Comparison of ENCODE assay signal across 29 cellular contexts in genomic region chr20:52076164-52076563, GRCh38.
DNase-seq lines count a peak whose midpoint lies in the region; ATAC-seq, FAIRE-seq and TF ChIP-seq lines count a peak whose summit lies in the region.
"Had no signal": no experiment of that assay in that cellular context is flagged by ENCODE, and none has a peak within 500 bp of the region (broad histone marks: within the 10 kb centered on the region; RNA-seq: fewer than 3 reads in every experiment).

No MANE protein-coding gene starts in this region.

- no TSS peak for BruUV-seq in K562 (replicated peaks; lab: Mats Ljungman, UMichigan)

- TF ChIP-seq RAD21 in K562 (CRISPR knock-in tag; conservative IDR thresholded peaks at IDR 0.05 in 1 of 2, IDR thresholded peaks at IDR 0.05 in 1 of 2): no peak

- POLR2A ChIA-PET in K562 (lab: Yijun Ruan, JAX): no interaction called here

- H3K79me2 ChIP-seq in K562 (ENCODE audit: control insufficient read depth, insufficient read depth, low read length): no peaks in the 10 kb centered on the region
- H3K79me2 ChIP-seq: hepatocyte had no signal

- TF ChIP-seq CTCF in K562 (IDR thresholded peaks at IDR 0.05 in 2 of 3, conservative IDR thresholded peaks at IDR 0.05 in 1 of 3; ENCODE audit: insufficient read depth in 2 of 3, low read depth in 1 of 3, low read length in 3 of 3) (no peak), fibroblast of pulmonary artery (IDR thresholded peaks at IDR 0.05; ENCODE audit: low read length, missing control alignments) (no peak)

- no peak overlapping the region for H3K4me2 ChIP-seq in K562 (ENCODE audit: insufficient read depth, low read length)
- H3K4me2 ChIP-seq: BLaER1 treated with 17β-estradiol and CSF1 and Interleukin-3, amounts not matched to agents 10 nM and 100 nM; hepatocyte had no signal

- H3K9me1 ChIP-seq in K562 (ENCODE audit: control insufficient read depth, insufficient read depth, low read length): no peaks in the 10 kb centered on the region

- in situ Hi-C loops in K562 (cut with MboI): loop anchor here (25.0 kb wide), 1 partner anchor 1089 kb away; no protein-coding TSS in a partner anchor

- TF ChIP-seq POLR2A in K562 (conservative IDR thresholded peaks at IDR 0.05): no peak

- no peak for FAIRE-seq in K562 (lab: Jason Lieb, UNC)
- FAIRE-seq: colon had no signal

- no peaks in the 10 kb centered on the region; a peak in 2 of 5 replicates for H3K27me3 ChIP-seq in K562 (ENCODE audit: control insufficient read depth in 2 of 2, insufficient read depth in 2 of 2, low read length in 2 of 2)
- H3K27me3 ChIP-seq: BLaER1 treated with 17β-estradiol and CSF1 and Interleukin-3, amounts not matched to agents 10 nM and 100 nM; breast epithelium; gastrocnemius medialis; hepatocyte had no signal

- H3K9ac ChIP-seq in K562 (ENCODE audit: insufficient read depth in 1 of 2, low read depth in 2 of 2, low read length in 2 of 2): no peak overlapping the region
- H3K9ac ChIP-seq: BLaER1 treated with 17β-estradiol and CSF1 and Interleukin-3, amounts not matched to agents 10 nM and 100 nM had no signal

- H3K36me3 ChIP-seq in K562 (ENCODE audit: control insufficient read depth, insufficient read depth, low read length): no peaks in the 10 kb centered on the region
- H3K36me3 ChIP-seq: BLaER1 treated with 17β-estradiol and CSF1 and Interleukin-3, amounts not matched to agents 10 nM and 100 nM; breast epithelium; gastrocnemius medialis had no signal

- H3K9me3 ChIP-seq in K562 (replicated peaks; ENCODE audit: control insufficient read depth, insufficient read depth, low read depth, low read length): no peaks in the 10 kb centered on the region; the same call in 1 of the 2 replicates
- H3K9me3 ChIP-seq: BLaER1 treated with 17β-estradiol and CSF1 and Interleukin-3, amounts not matched to agents 10 nM and 100 nM; breast epithelium; gastrocnemius medialis; mucosa of descending colon had no signal

- 19% methylated on average over 2 of the region's 2 CpGs for WGBS in K562 (ENCODE audit: insufficient coverage, low coverage, missing lambda C conversion rate)

- no peak for TF ChIP-seq EP300 in K562 (IDR thresholded peaks at IDR 0.05; ENCODE audit: low read length)

- H3K27ac ChIP-seq in K562 (ENCODE audit: extremely low read depth, low read depth, low read length): no peak overlapping the region
- H3K27ac ChIP-seq: BLaER1 treated with 17β-estradiol and CSF1 and Interleukin-3, amounts not matched to agents 10 nM and 100 nM; breast epithelium; gastrocnemius medialis; hepatocyte had no signal

- H2AFZ ChIP-seq in K562 (ENCODE audit: low read depth, low read length): no peak overlapping the region
- H2AFZ ChIP-seq: hepatocyte had no signal

- DNase-seq in COLO829 (ENCODE audit: low spot score) (peak; percentile 19), NCI-H1694 (lab: John Stamatoyannopoulos, UW) (peak; percentile 1), K562 (ENCODE audit: extremely low read depth in 1 of 4, low spot score in 3 of 4) (no peak), fibroblast of pulmonary artery (ENCODE audit: low read depth) (peak; percentile 8), NCI-H2107 (lab: John Stamatoyannopoulos, UW) (no peak), ecto neural progenitor cell (ENCODE audit: low spot score) (no peak)
- DNase-seq: activated CD4-positive, alpha-beta memory T cell treated with anti-CD3 and anti-CD28 coated beads for 36 hours; activated CD4-positive, alpha-beta T cell treated with anti-CD3 and anti-CD28 coated beads for 1 hour; activated CD8-positive, alpha-beta memory T cell treated with anti-CD3 and anti-CD28 coated beads, Interleukin-2, amount 50 U/mL, for 48 hours; activated naive CD4-positive, alpha-beta T cell treated with anti-CD3 and anti-CD28 coated beads for 36 hours; effector memory CD4-positive, alpha-beta T cell; gastrocnemius medialis; GDM1; mucosa of descending colon; NCI-H1048; NCI-H187; NCI-H226; NCI-H526 treated with DMSO at 0.1 percent for 48 hours; occipital lobe; Right ventricle myocardium superior had no signal

- intact Hi-C loops in K562 (cut with micrococcal nuclease): no loop called here

- ATAC-seq in K562: no peak
- ATAC-seq in HG02885 (IDR thresholded peaks at IDR 0.05; ENCODE audit: poor library complexity, unreplicated experiment): no peak
- ATAC-seq in HG02571 (IDR thresholded peaks at IDR 0.05; ENCODE audit: unreplicated experiment): no peak
- ATAC-seq: gastrocnemius medialis; mucosa of descending colon; natural killer cell treated with Interleukin-12 subunit alpha and Interleukin-12 subunit beta and Interleukin-15 and Interleukin-18, amount 100 ng/mL, for 72 hours; stimulated activated effector memory CD8-positive, alpha-beta T cell treated with anti-CD3 and anti-CD28 coated beads, Interleukin-12 subunit alpha, Interleukin-12 subunit beta, amount 100 ng/mL, for 72 hours had no signal

- H4K20me1 ChIP-seq in K562 (replicated peaks; ENCODE audit: control insufficient read depth, insufficient read depth, low read length): no peaks in the 10 kb centered on the region
- H4K20me1 ChIP-seq: BLaER1 treated with 17β-estradiol and CSF1 and Interleukin-3, amounts not matched to agents 10 nM and 100 nM had no signal

- H3K4me1 ChIP-seq in K562 (replicated peaks in 1 of 2; ENCODE audit: control insufficient read depth in 2 of 2, insufficient read depth in 2 of 2, low read length in 2 of 2): no peaks in the 10 kb centered on the region
- H3K4me1 ChIP-seq: breast epithelium, gastrocnemius medialis had no signal

- CTCF ChIA-PET in K562 (lab: Yijun Ruan, JAX; ENCODE audit: low intra/inter-chr PET ratio): no interaction called here

- no peak overlapping the region for H3K4me3 ChIP-seq in K562
- no peak overlapping the region for H3K4me3 ChIP-seq in fibroblast of pulmonary artery (replicated peaks; ENCODE audit: low read depth, low read length)
- H3K4me3 ChIP-seq: BLaER1 treated with 17β-estradiol and CSF1 and Interleukin-3, amounts not matched to agents 10 nM and 100 nM; breast epithelium; gastrocnemius medialis; hepatocyte; lung; mucosa of descending colon had no signal

TF ChIP-seq in K562, 482 proteins besides CTCF, POLR2A, EP300 and RAD21:
- TF ChIP-seq ZNF431 (CRISPR knock-in tag; IDR thresholded peaks at IDR 0.05) (no peak), MAX (CRISPR knock-in tag; IDR thresholded peaks at IDR 0.05) (no peak), NFIC (IDR thresholded peaks at IDR 0.05) (peak; percentile 69)

Comparison
In these comparisons a context has a peak if more than half of its experiments do, and no peak if none do; other contexts are left out.
1. DNase-seq: peak in COLO829 (single experiment), NCI-H1694 (single experiment) and fibroblast of pulmonary artery (single experiment); none in K562 (0 of 4), NCI-H2107 (single experiment) and ecto neural progenitor cell (single experiment).